26 cellular contexts compared by ENCODE assay signal in genomic region chr7:66575398-66575797, GRCh38. TPM values are rescaled to one million over a fixed set of nuclear protein-coding genes. Genes with fewer than 3 reads are reported as not detected.
A peak's percentile ranks its signal among the peaks of the same experiment; 100 is the strongest.
DNase-seq lines count a peak whose midpoint lies in the region; ATAC-seq and TF ChIP-seq lines count a peak whose summit lies in the region.
"Had no signal": no experiment of that assay in that cellular context is flagged by ENCODE, and none has a peak within 500 bp of the region (broad histone marks: within the 10 kb centered on the region; RNA-seq: fewer than 3 reads in every experiment).

No MANE protein-coding gene starts in this region.

- peak overlapping the region; percentile 9 for H3K27ac Mint-ChIP-seq in activated CD8-positive, alpha-beta T cell treated with anti-CD3 and anti-CD28 coated beads for 36 hours
- H3K27ac Mint-ChIP-seq in type B pancreatic cell = peak overlapping the region; percentile 13
- H3K27ac Mint-ChIP-seq: activated CD4-positive, alpha-beta T cell treated with anti-CD3 and anti-CD28 coated beads, Interleukin-2, amount 10 ng/mL, durations not matched to agents 7 days and 5 days; activated T-helper 2 cell treated with anti-CD3 and anti-CD28 coated beads, Interferon-gamma antibody, Interleukin-2, Interleukin-4, amounts not matched to agents 10 μg/mL and 5 μg/mL and 100 μg/mL, durations not matched to agents 14 hours and 24 hours and 36 hours; CD8-positive, alpha-beta T cell; HFFc6 had no signal

- peaks cover 48% of the 10 kb centered on the region for H3K36me3 Mint-ChIP-seq in activated CD8-positive, alpha-beta T cell treated with anti-CD3 and anti-CD28 coated beads for 36 hours (ENCODE audit: low read depth)
- peaks cover 22% of the 10 kb centered on the region for H3K36me3 Mint-ChIP-seq in type B pancreatic cell

- peaks cover 54% of the 10 kb centered on the region for H3K4me1 Mint-ChIP-seq in activated CD8-positive, alpha-beta T cell treated with anti-CD3 and anti-CD28 coated beads for 36 hours (ENCODE audit: low read depth)
- H3K4me1 Mint-ChIP-seq in type B pancreatic cell (ENCODE audit: unreplicated experiment) = no peaks in the 10 kb centered on the region

- H3K27ac ChIP-seq in caudate nucleus (ENCODE audit: low read depth, low read length) = no peak overlapping the region
- H3K27ac ChIP-seq: GM23248, Peyer's patch, skin epidermis, tibial artery, VCaP had no signal

- ATAC-seq in activated CD8-positive, alpha-beta T cell treated with anti-CD3 and anti-CD28 coated beads for 36 hours = peak; percentile 87
- ATAC-seq: CD8-positive, alpha-beta T cell; left cardiac atrium had no signal

- no peaks in the 10 kb centered on the region for H3K9me3 Mint-ChIP-seq in activated CD8-positive, alpha-beta T cell treated with anti-CD3 and anti-CD28 coated beads for 36 hours
- no peaks in the 10 kb centered on the region for H3K9me3 Mint-ChIP-seq in type B pancreatic cell
- H3K9me3 Mint-ChIP-seq: activated CD4-positive, alpha-beta T cell treated with anti-CD3 and anti-CD28 coated beads, Interleukin-2, amount 10 ng/mL, durations not matched to agents 7 days and 5 days; activated T-helper 2 cell treated with anti-CD3 and anti-CD28 coated beads, Interferon-gamma antibody, Interleukin-2, Interleukin-4, amounts not matched to agents 10 μg/mL and 5 μg/mL and 100 μg/mL, durations not matched to agents 14 hours and 24 hours and 36 hours; CD8-positive, alpha-beta T cell; HFFc6 had no signal

- peak; percentile 14 for DNase-seq in stimulated activated CD4-positive, alpha-beta T cell treated with anti-CD3 and anti-CD28 coated beads, Interleukin-4, amount 100 ng/mL, for 24 hours
- no peak for DNase-seq in stimulated activated CD4-positive, alpha-beta T cell treated with anti-CD3 and anti-CD28 coated beads, Interleukin-1b, Interleukin-23, amount 100 ng/mL, for 48 hours
- DNase-seq in activated CD8-positive, alpha-beta T cell treated with anti-CD3 and anti-CD28 coated beads for 36 hours = peak; percentile 26
- DNase-seq in epithelial cell of proximal tubule (ENCODE audit: low read depth) (peak; percentile 9), type B pancreatic cell (ENCODE audit: extremely low spot score, unreplicated experiment) (no peak), posterior vena cava (ENCODE audit: low spot score) (no peak), caudate nucleus (lab: John Stamatoyannopoulos, UW) (no peak)
- DNase-seq in activated CD4-positive, alpha-beta T cell treated with anti-CD3 and anti-CD28 coated beads, Interleukin-2, amount 50 U/mL, for 4 hours = no peak
- DNase-seq: activated CD4-positive, alpha-beta T cell treated with anti-CD3 and anti-CD28 coated beads, Interleukin-2, amount 10 ng/mL, durations not matched to agents 7 days and 5 days; activated CD8-positive, alpha-beta memory T cell treated with anti-CD3 and anti-CD28 coated beads, Interleukin-2, amount 50 U/mL, for 48 hours; CD8-positive, alpha-beta T cell; GM23248; HFFc6; hippocampal formation; IMR-90; left cardiac atrium; mammary epithelial cell; NCI-H1436 treated with DMSO at 0.1 percent for 48 hours; NCI-H2107; Peyer's patch; retina; SHP77 treated with DMSO at 0.1 percent for 48 hours; tibial artery had no signal

- no peak overlapping the region for H3K4me3 ChIP-seq in epithelial cell of proximal tubule (ENCODE audit: low read depth, low read length)
- H3K4me3 ChIP-seq: GM23248, Peyer's patch, skin epidermis, tibial artery had no signal

- intact Hi-C loops in activated CD8-positive, alpha-beta T cell treated with anti-CD3 and anti-CD28 coated beads for 36 hours (cut with micrococcal nuclease) = no loop called here
- intact Hi-C loops in posterior vena cava (cut with DNase I) = no loop called here

- no peak overlapping the region for H3K4me3 Mint-ChIP-seq in activated CD8-positive, alpha-beta T cell treated with anti-CD3 and anti-CD28 coated beads for 36 hours
- H3K4me3 Mint-ChIP-seq in type B pancreatic cell = no peak overlapping the region
- H3K4me3 Mint-ChIP-seq: activated CD4-positive, alpha-beta T cell treated with anti-CD3 and anti-CD28 coated beads, Interleukin-2, amount 10 ng/mL, durations not matched to agents 7 days and 5 days; CD8-positive, alpha-beta T cell; HFFc6 had no signal

- CTCF ChIA-PET in activated CD8-positive, alpha-beta T cell treated with anti-CD3 and anti-CD28 coated beads for 36 hours (lab: Charles Lee) = interaction anchor here (1.0 to 1.6 kb wide), 2 partner anchors 17 to 18 kb away, joined by 3 to 4 read pairs; no protein-coding TSS in a partner anchor

- no peaks in the 10 kb centered on the region for H3K27me3 Mint-ChIP-seq in activated CD8-positive, alpha-beta T cell treated with anti-CD3 and anti-CD28 coated beads for 36 hours
- H3K27me3 Mint-ChIP-seq in type B pancreatic cell = no peaks in the 10 kb centered on the region
- H3K27me3 Mint-ChIP-seq: activated CD4-positive, alpha-beta T cell treated with anti-CD3 and anti-CD28 coated beads, Interleukin-2, amount 10 ng/mL, durations not matched to agents 7 days and 5 days had no signal

- TF ChIP-seq CTCF in activated CD8-positive, alpha-beta T cell treated with anti-CD3 and anti-CD28 coated beads for 36 hours (IDR thresholded peaks at IDR 0.05) = no peak
- TF ChIP-seq CTCF in epithelial cell of proximal tubule (conservative IDR thresholded peaks at IDR 0.05; ENCODE audit: low read depth, low read length) (no peak), type B pancreatic cell (conservative IDR thresholded peaks at IDR 0.05) (no peak)

- POLR2A ChIA-PET in activated CD8-positive, alpha-beta T cell treated with anti-CD3 and anti-CD28 coated beads for 36 hours (lab: Charles Lee) = interaction anchor here (0.6 kb wide), 1 partner anchor 298 kb away, joined by 5 read pairs; no protein-coding TSS in a partner anchor

RNA-seq across cellular contexts. Expression of gene KCTD7, which starts 53.3 kb away (rescaled TPM):
- total RNA-seq in activated CD8-positive, alpha-beta T cell treated with anti-CD3 and anti-CD28 coated beads for 36 hours = 1 to 10 TPM; 4.8 to 5.4 TPM
- 4.1 and 8.3 TPM in 2 replicates for total RNA-seq in epithelial cell of proximal tubule
- 6.7 and 13.7 TPM in 2 replicates for total RNA-seq in type B pancreatic cell (ENCODE audit: low replicate concordance)
- total RNA-seq in posterior vena cava = 10 to 100 TPM in 1 of 2 donors, 1 to 10 TPM in 1; 8.8 to 10.1 TPM

Comparison
In these comparisons a context has a peak if more than half of its experiments do, and no peak if none do; other contexts are left out.
1. DNase-seq: peak in stimulated activated CD4-positive, alpha-beta T cell treated with anti-CD3 and anti-CD28 coated beads, Interleukin-4, amount 100 ng/mL, for 24 hours (single experiment), activated CD8-positive, alpha-beta T cell treated with anti-CD3 and anti-CD28 coated beads for 36 hours (single experiment) and epithelial cell of proximal tubule (single experiment); none in stimulated activated CD4-positive, alpha-beta T cell treated with anti-CD3 and anti-CD28 coated beads, Interleukin-1b, Interleukin-23, amount 100 ng/mL, for 48 hours (single experiment), type B pancreatic cell (single experiment), posterior vena cava (single experiment), activated CD4-positive, alpha-beta T cell treated with anti-CD3 and anti-CD28 coated beads, Interleukin-2, amount 50 U/mL, for 4 hours (0 of 2) and caudate nucleus (0 of 61).